ENCODE assay signal across 8 cellular contexts in genomic region chr11:10304495-10305261, GRCh38. TPM values are rescaled to one million over a fixed set of nuclear protein-coding genes. Genes with fewer than 3 reads are reported as not detected.
A peak's percentile ranks its signal among the peaks of the same experiment; 100 is the strongest.
DNase-seq lines count a peak whose midpoint lies in the region; ATAC-seq and TF ChIP-seq lines count a peak whose summit lies in the region.

A gene with protein sequence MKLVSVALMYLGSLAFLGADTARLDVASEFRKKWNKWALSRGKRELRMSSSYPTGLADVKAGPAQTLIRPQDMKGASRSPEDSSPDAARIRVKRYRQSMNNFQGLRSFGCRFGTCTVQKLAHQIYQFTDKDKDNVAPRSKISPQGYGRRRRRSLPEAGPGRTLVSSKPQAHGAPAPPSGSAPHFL (plus strand): TSS chr11:10305073. CDS start chr11:10305701, 628 bp downstream.

- H3K36me3 ChIP-seq in RWPE2 (ENCODE audit: low read depth): peaks cover 16% of the 10 kb centered on the region

- H3K27me3 ChIP-seq in RWPE2 (ENCODE audit: insufficient read depth, poor library complexity, severe bottlenecking): no peaks in the 10 kb centered on the region

- in situ Hi-C loops in T47D (cut with HindIII; ENCODE audit: low pct_unique_long_range_greater_than_20kb, low sequenced_read_pairs): no loop called here

- H3K4me3 ChIP-seq in RWPE2 (ENCODE audit: severe bottlenecking) (peak within 1 kb of the TSS; percentile 72), iPS-11a (ENCODE audit: low read depth, low read length) (peak within 1 kb of the TSS; percentile 92)

- H3K4me1 ChIP-seq in RWPE2 (ENCODE audit: insufficient read depth, poor library complexity, severe bottlenecking): peaks cover 28% of the 10 kb centered on the region

- DNase-seq in DMS53 (lab: John Stamatoyannopoulos, UW) (peak; percentile 98), HS-5 (ENCODE audit: low read depth) (peak; percentile 92), RWPE2 (ENCODE audit: low spot score) (peak; percentile 92), T47D (ENCODE audit: low read depth in 1 of 2, low spot score in 1 of 2) (peak; percentile 79 to 94), renal cortical epithelial cell (ENCODE audit: low read depth) (peak; percentile 63), GM19238 (ENCODE audit: insufficient read length, low spot score) (no peak)

- peak within 1 kb of the TSS; percentile 96 for H3K27ac ChIP-seq in RWPE2 (ENCODE audit: poor library complexity, severe bottlenecking)

- no peaks in the 10 kb centered on the region for H3K9me3 ChIP-seq in RWPE2 (ENCODE audit: severe bottlenecking)

- ATAC-seq in RWPE2 (ENCODE audit: low read depth): peak; percentile 21
- no peak for ATAC-seq in GM18907 (IDR thresholded peaks at IDR 0.05; ENCODE audit: unreplicated experiment)

- TF ChIP-seq CTCF in RWPE2 (IDR thresholded peaks at IDR 0.05; ENCODE audit: poor library complexity, severe bottlenecking): peak; percentile 87

RNA-seq across cellular contexts. Expression of the gene that starts here (rescaled TPM):
- total RNA-seq in renal cortical epithelial cell: 56.4 and 57.3 TPM in 2 replicates
